ENCODE assay signal across 22 cellular contexts in genomic region chr17:41625602-41626001, GRCh38. TPM values are rescaled to one million over a fixed set of nuclear protein-coding genes. Genes with fewer than 3 reads are reported as not detected.
A peak's percentile ranks its signal among the peaks of the same experiment; 100 is the strongest.
DNase-seq lines count a peak whose midpoint lies in the region; ATAC-seq and TF ChIP-seq lines count a peak whose summit lies in the region.
"Had no signal": no experiment of that assay in that cellular context is flagged by ENCODE, and none has a peak within 500 bp of the region (broad histone marks: within the 10 kb centered on the region; RNA-seq: fewer than 3 reads in every experiment).

No MANE protein-coding gene starts in this region.

- H3K9me3 ChIP-seq in SJSA1 (replicated peaks) = no peaks in the 10 kb centered on the region
- H3K9me3 ChIP-seq in smooth muscle cell (replicated peaks; ENCODE audit: low read depth) = no peaks in the 10 kb centered on the region
- no peaks in the 10 kb centered on the region for H3K9me3 ChIP-seq in mesenchymal stem cell (ENCODE audit: control insufficient read depth, low read length)
- H3K9me3 ChIP-seq: BLaER1, HAP-1, neutrophil had no signal

- H2BK12ac ChIP-seq in mesenchymal stem cell (ENCODE audit: low read length in 2 of 2) = no peak overlapping the region

- TF ChIP-seq CTCF in foreskin keratinocyte (conservative IDR thresholded peaks at IDR 0.05) = no peak
- no peak for TF ChIP-seq CTCF in smooth muscle cell (IDR thresholded peaks at IDR 0.05; ENCODE audit: borderline replicate concordance, insufficient read depth, poor library complexity, severe bottlenecking)

- no peak overlapping the region for H2AFZ ChIP-seq in smooth muscle cell (ENCODE audit: low read depth)
- H2AFZ ChIP-seq in mesenchymal stem cell (ENCODE audit: low read depth, low read length) = no peak overlapping the region

- peaks cover 13% of the 10 kb centered on the region for H4K20me1 ChIP-seq in smooth muscle cell (ENCODE audit: low read depth)
- H4K20me1 ChIP-seq: BLaER1 had no signal

- 74% methylated on average over 10 of the region's 16 CpGs for WGBS in smooth muscle cell (ENCODE audit: low lambda C conversion rate)
- 80% methylated on average over 16 of the region's 16 CpGs for WGBS in mesenchymal stem cell

- no peak overlapping the region for H2BK5ac ChIP-seq in mesenchymal stem cell (ENCODE audit: low read depth, low read length, poor library complexity, severe bottlenecking)

- H3K14ac ChIP-seq in mesenchymal stem cell (ENCODE audit: low read length in 2 of 2) = no peak overlapping the region

- peaks cover 51% of the 10 kb centered on the region for H3K4me1 ChIP-seq in SJSA1 (replicated peaks)
- H3K4me1 ChIP-seq in foreskin keratinocyte = peaks cover 9% of the 10 kb centered on the region
- no peaks in the 10 kb centered on the region for H3K4me1 ChIP-seq in smooth muscle cell (ENCODE audit: low read depth)
- peaks cover 41% of the 10 kb centered on the region for H3K4me1 ChIP-seq in mesenchymal stem cell (ENCODE audit: control insufficient read depth, insufficient read depth, low read depth, low read length)
- H3K4me1 ChIP-seq: HAP-1 had no signal

- no peaks in the 10 kb centered on the region for H3K27me3 ChIP-seq in SJSA1 (replicated peaks)
- no peaks in the 10 kb centered on the region for H3K27me3 ChIP-seq in foreskin keratinocyte
- no peaks in the 10 kb centered on the region for H3K27me3 ChIP-seq in smooth muscle cell (ENCODE audit: low read depth)
- H3K27me3 ChIP-seq in mesenchymal stem cell (ENCODE audit: control insufficient read depth in 1 of 2, insufficient read depth in 1 of 2, low read length in 2 of 2) = peaks cover 4 to 30% of the 10 kb centered on the region in 2 experiments
- H3K27me3 ChIP-seq: BLaER1 had no signal

- no peak overlapping the region for H2AK5ac ChIP-seq in mesenchymal stem cell (ENCODE audit: low read length, severe bottlenecking)

- H3K4me3 ChIP-seq in SJSA1 = no peak overlapping the region
- H3K4me3 ChIP-seq in smooth muscle cell = no peak overlapping the region
- H3K4me3 ChIP-seq in mesenchymal stem cell (ENCODE audit: insufficient read depth in 1 of 2, low read depth in 1 of 2, low read length in 2 of 2) = no peak overlapping the region
- H3K4me3 ChIP-seq: BLaER1, HAP-1 had no signal

- H3K36me3 ChIP-seq in SJSA1 (peaks cover 30% of the 10 kb centered on the region), smooth muscle cell (ENCODE audit: low read depth) (no peaks in the 10 kb centered on the region), mesenchymal stem cell (ENCODE audit: control insufficient read depth in 1 of 2, insufficient read depth in 2 of 2, low read depth in 1 of 2, low read length in 2 of 2) (no peaks in the 10 kb centered on the region)
- H3K36me3 ChIP-seq: BLaER1, HAP-1, neutrophil had no signal

- no peak overlapping the region for H2BK15ac ChIP-seq in mesenchymal stem cell (ENCODE audit: low read depth, poor library complexity, severe bottlenecking)

- no peak overlapping the region for H4K8ac ChIP-seq in mesenchymal stem cell (ENCODE audit: low read length)

- no peak overlapping the region for H3K4me2 ChIP-seq in smooth muscle cell
- no peak overlapping the region for H3K4me2 ChIP-seq in mesenchymal stem cell (ENCODE audit: low read length, poor library complexity, severe bottlenecking)
- H3K4me2 ChIP-seq: BLaER1 had no signal

- ATAC-seq in foreskin keratinocyte (no peak), HG02870 (IDR thresholded peaks at IDR 0.05; ENCODE audit: unreplicated experiment) (no peak)
- ATAC-seq: stimulated activated naive CD8-positive, alpha-beta T cell treated with anti-CD3 and anti-CD28 coated beads, Interleukin-15, Interleukin-2, amounts not matched to agents 100 U/mL and 50 U/mL, for 24 hours; WTC11 had no signal

- H4K91ac ChIP-seq in mesenchymal stem cell (ENCODE audit: low read length) = no peak overlapping the region

- no peaks in the 10 kb centered on the region for H3K79me2 ChIP-seq in smooth muscle cell (ENCODE audit: low read depth)

- H3K18ac ChIP-seq in mesenchymal stem cell (ENCODE audit: low read depth in 1 of 2, low read length in 2 of 2) = no peak overlapping the region

- H2BK120ac ChIP-seq in mesenchymal stem cell (ENCODE audit: low read depth, low read length) = no peak overlapping the region

- H3K79me1 ChIP-seq in mesenchymal stem cell (replicated peaks; ENCODE audit: low read length, poor library complexity, severe bottlenecking) = no peaks in the 10 kb centered on the region

- peak overlapping the region; percentile 87 for H3K27ac ChIP-seq in SJSA1
- H3K27ac ChIP-seq in foreskin keratinocyte = peak overlapping the region; percentile 97
- peak overlapping the region; percentile 73 for H3K27ac ChIP-seq in smooth muscle cell (ENCODE audit: low read depth)
- H3K27ac ChIP-seq in mesenchymal stem cell (ENCODE audit: low read length, poor library complexity, severe bottlenecking) = no peak overlapping the region
- H3K27ac ChIP-seq: BLaER1, neutrophil had no signal

- no peaks in the 10 kb centered on the region for H3F3A ChIP-seq in smooth muscle cell (ENCODE audit: low read depth)

- DNase-seq in HT1080 (ENCODE audit: low read depth) = peak; percentile 57
- DNase-seq in SJSA1 (ENCODE audit: low read depth in 1 of 2, low spot score in 2 of 2) = peak; percentile 79 to 94
- DNase-seq in foreskin keratinocyte = peak; percentile 89 to 92
- no peak for DNase-seq in smooth muscle cell (lab: John Stamatoyannopoulos, UW; ENCODE audit: unreplicated experiment)
- DNase-seq in mesenchymal stem cell = no peak
- DNase-seq in NCI-H1105 treated with DMSO at 0.1 percent for 48 hours (lab: John Stamatoyannopoulos, UW) = no peak
- DNase-seq: activated gamma-delta T cell; DMS79; effector CD8-positive, alpha-beta T cell; mesendoderm; NCI-H1930; NCI-H510A treated with DMSO at 0.1 percent for 48 hours; stimulated activated naive CD8-positive, alpha-beta T cell treated with anti-CD3 and anti-CD28 coated beads, Interleukin-15, Interleukin-2, amounts not matched to agents 100 U/mL and 50 U/mL, for 24 hours had no signal

- H3K23ac ChIP-seq in mesenchymal stem cell (ENCODE audit: low read length in 2 of 2) = no peak overlapping the region

- H3K4ac ChIP-seq in mesenchymal stem cell (ENCODE audit: low read depth in 1 of 2, low read length in 2 of 2) = no peak overlapping the region

- H3K9ac ChIP-seq in smooth muscle cell (ENCODE audit: low read depth) (no peak overlapping the region), mesenchymal stem cell (ENCODE audit: low read length) (no peak overlapping the region)
- H3K9ac ChIP-seq: BLaER1 had no signal

RNA-seq across cellular contexts. Expression of gene KRT17, which starts 1.2 kb away (rescaled TPM):
- total RNA-seq in HT1080 (2014; rRNA removed; shearing (Covaris generic)) = 0.72 and 1.6 TPM in 2 replicates
- polyA plus RNA-seq in HT1080 (2015; cell fraction: cytosol; rRNA removed) = 1.9 and 2.4 TPM in 2 replicates
- polyA plus RNA-seq in HT1080 (2015; cell fraction: nucleus; rRNA removed) = 0.49 and 2.1 TPM in 2 replicates
- total RNA-seq in SJSA1 (2014; rRNA removed; shearing (Covaris generic)) = 3,176 and 3,345 TPM in 2 replicates
- total RNA-seq in foreskin keratinocyte (3,495 and 3,975 TPM in 2 replicates), smooth muscle cell (1,301 and 1,591 TPM in 2 replicates)
- polyA plus RNA-seq in foreskin keratinocyte (3,974 and 4,528 TPM in 2 replicates), smooth muscle cell (869 and 2,544 TPM in 2 replicates)
- 0.10 TPM for polyA plus RNA-seq in mesenchymal stem cell (2013, experiment 1 of 2)
- polyA plus RNA-seq in mesenchymal stem cell (2013, experiment 2 of 2) = not detected

RNA-seq across cellular contexts. Expression of gene KRT16, which starts 13.0 kb away (rescaled TPM):
- not detected in 2 replicates for total RNA-seq in HT1080 (2014; rRNA removed; shearing (Covaris generic))
- 0.06 TPM in 1 of 2 replicates, not detected in the other for polyA plus RNA-seq in HT1080 (2015; cell fraction: cytosol; rRNA removed)
- 0.07 TPM in 1 of 2 replicates, not detected in the other for polyA plus RNA-seq in HT1080 (2015; cell fraction: nucleus; rRNA removed)
- 0.37 TPM in 1 of 2 replicates, not detected in the other for total RNA-seq in SJSA1 (2014; rRNA removed; shearing (Covaris generic))
- total RNA-seq in foreskin keratinocyte (115 and 208 TPM in 2 replicates), smooth muscle cell (404 and 521 TPM in 2 replicates)
- polyA plus RNA-seq in foreskin keratinocyte (132 and 240 TPM in 2 replicates), smooth muscle cell (304 and 399 TPM in 2 replicates)
- not detected for polyA plus RNA-seq in mesenchymal stem cell (2013, experiment 1 of 2)
- polyA plus RNA-seq in mesenchymal stem cell (2013, experiment 2 of 2) = not detected
- total RNA-seq: fibroblast of villous mesenchyme, LHCN-M2, OCI-LY7, WTC11 had no signal

RNA-seq across cellular contexts. Expression of gene KRT14, which starts 38.9 kb away (rescaled TPM):
- 0.05 TPM in 1 of 2 replicates, not detected in the other for total RNA-seq in HT1080 (2014; rRNA removed; shearing (Covaris generic))
- polyA plus RNA-seq in HT1080 (2015; cell fraction: cytosol; rRNA removed) = not detected in 2 replicates
- not detected in 2 replicates for polyA plus RNA-seq in HT1080 (2015; cell fraction: nucleus; rRNA removed)
- 0.92 TPM in 1 of 2 replicates, not detected in the other for total RNA-seq in SJSA1 (2014; rRNA removed; shearing (Covaris generic))
- 12,113 and 14,268 TPM in 2 replicates for total RNA-seq in foreskin keratinocyte
- 17,138 and 18,688 TPM in 2 replicates for polyA plus RNA-seq in foreskin keratinocyte
- 235 and 348 TPM in 2 replicates for total RNA-seq in smooth muscle cell
- polyA plus RNA-seq in smooth muscle cell = 193 and 492 TPM in 2 replicates
- polyA plus RNA-seq in mesenchymal stem cell (2013, experiment 1 of 2) = not detected
- polyA plus RNA-seq in mesenchymal stem cell (2013, experiment 2 of 2) = not detected
- total RNA-seq: fibroblast of villous mesenchyme, LHCN-M2, WTC11 had no signal

RNA-seq across cellular contexts. Expression of gene KRT9, which starts 53.7 kb away (rescaled TPM):
- not detected in 2 replicates for total RNA-seq in HT1080 (2014; rRNA removed; shearing (Covaris generic))
- not detected in 2 replicates for polyA plus RNA-seq in HT1080 (2015; cell fraction: cytosol; rRNA removed)
- not detected in 2 replicates for polyA plus RNA-seq in HT1080 (2015; cell fraction: nucleus; rRNA removed)
- total RNA-seq in SJSA1 (2014; rRNA removed; shearing (Covaris generic)) = not detected in 2 replicates
- total RNA-seq in foreskin keratinocyte (1.0 and 1.3 TPM in 2 replicates), smooth muscle cell (0.22 and 1.3 TPM in 2 replicates)
- polyA plus RNA-seq in foreskin keratinocyte (1.4 and 1.7 TPM in 2 replicates), smooth muscle cell (not detected in 2 replicates)
- polyA plus RNA-seq in mesenchymal stem cell (2013, experiment 1 of 2) = not detected
- polyA plus RNA-seq in mesenchymal stem cell (2013, experiment 2 of 2) = not detected
- total RNA-seq: fibroblast of villous mesenchyme, LHCN-M2, OCI-LY7, skeletal muscle tissue, WTC11 had no signal

Comparison
In these comparisons a context has a peak if more than half of its experiments do, and no peak if none do; other contexts are left out.
1. DNase-seq: peak in HT1080 (single experiment), SJSA1 (2 of 2) and foreskin keratinocyte (2 of 2); none in smooth muscle cell (single experiment), mesenchymal stem cell (single experiment) and NCI-H1105 treated with DMSO at 0.1 percent for 48 hours (single experiment).
2. RNA of gene KRT17, which starts 1.2 kb away (total RNA-seq): 3,495 to 3,975 TPM in foreskin keratinocyte, 3,176 to 3,345 TPM in SJSA1 and 1,301 to 1,591 TPM in smooth muscle cell; 0.72 to 1.6 TPM in HT1080; every median in the first group is over 100 times any median in the second.
3. RNA of gene KRT16, which starts 13.0 kb away (total RNA-seq): 404 to 521 TPM in smooth muscle cell and 115 to 208 TPM in foreskin keratinocyte; 0.37 TPM in SJSA1 and not detected in HT1080; every median in the first group is over 10 times any median in the second.
4. RNA of gene KRT14, which starts 38.9 kb away (total RNA-seq): 12,113 to 14,268 TPM in foreskin keratinocyte and 235 to 348 TPM in smooth muscle cell; 0.92 TPM in SJSA1 and 0.05 TPM in HT1080; every median in the first group is over 100 times any median in the second.